In the genomic region with DNA sequence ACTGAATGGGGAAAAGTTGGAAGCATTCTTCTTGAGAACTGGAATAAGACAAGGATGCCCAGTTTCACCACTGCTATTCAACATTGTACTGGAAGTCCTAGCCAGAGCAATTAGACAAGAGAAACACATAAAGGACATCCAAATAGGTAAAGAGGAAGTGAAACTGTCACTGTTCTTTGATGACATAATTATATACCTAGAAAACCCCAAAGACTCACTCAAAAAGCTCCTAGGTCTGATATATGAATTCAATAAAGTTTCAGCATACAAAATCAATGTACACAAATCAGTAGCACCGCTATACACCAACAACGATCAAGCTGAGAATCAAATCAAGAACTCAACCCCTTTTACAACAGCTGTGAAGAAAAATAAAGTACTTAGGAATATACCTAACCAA, we compare ENCODE assay signal across 12 cellular contexts.
DNase-seq lines count a peak whose midpoint lies in the region; ATAC-seq and TF ChIP-seq lines count a peak whose summit lies in the region.
"Had no signal": no experiment of that assay in that cellular context is flagged by ENCODE, and none has a peak within 500 bp of the region (broad histone marks: within the 10 kb centered on the region; RNA-seq: fewer than 3 reads in every experiment).

No MANE protein-coding gene starts in this region.

- no peak overlapping the region for H3K27ac Mint-ChIP-seq in progenitor cell of endocrine pancreas

- DNase-seq in progenitor cell of endocrine pancreas (ENCODE audit: low spot score, unreplicated experiment) (no peak), anterior cingulate cortex (lab: John Stamatoyannopoulos, UW) (no peak), SK-N-DZ (ENCODE audit: low spot score) (no peak)
- no peak for DNase-seq in stimulated activated CD4-positive, alpha-beta T cell treated with anti-CD3 and anti-CD28 coated beads, Interleukin-4, amount 100 ng/mL, for 1 hour
- DNase-seq: COR-L47, cortex of kidney, GOT3, MM.1S, thyroid gland had no signal

- peaks cover 1% of the 10 kb centered on the region for H3K4me1 Mint-ChIP-seq in progenitor cell of endocrine pancreas (ENCODE audit: low read depth)

- no peak for TF ChIP-seq CTCF in progenitor cell of endocrine pancreas (IDR thresholded peaks at IDR 0.05; ENCODE audit: unreplicated experiment)

- peaks cover 35% of the 10 kb centered on the region for H3K9me3 Mint-ChIP-seq in progenitor cell of endocrine pancreas (ENCODE audit: low read depth)

- H3K36me3 Mint-ChIP-seq in progenitor cell of endocrine pancreas (ENCODE audit: insufficient read depth), result peaks cover 8% of the 10 kb centered on the region

- no peak overlapping the region for H3K4me3 Mint-ChIP-seq in progenitor cell of endocrine pancreas (ENCODE audit: low read depth)

- ATAC-seq in GM19043 (IDR thresholded peaks at IDR 0.05; ENCODE audit: low read depth, unreplicated experiment) (peak; percentile 68), HG02642 (IDR thresholded peaks at IDR 0.05; ENCODE audit: poor library complexity, unreplicated experiment) (peak; percentile 66), HG03439 (IDR thresholded peaks at IDR 0.05; ENCODE audit: unreplicated experiment) (peak; percentile 87)

- H3K27me3 Mint-ChIP-seq in progenitor cell of endocrine pancreas, result no peaks in the 10 kb centered on the region
